Comparison of ENCODE assay signal across 1 cellular context in genomic region chr4:151169223-151169622, GRCh38.
TF ChIP-seq lines count a peak whose summit lies in the region.

No MANE protein-coding gene starts in this region.

TF ChIP-seq in HepG2, 621 proteins besides CTCF, POLR2A, EP300 and RAD21 (continued from another document):
- TF ChIP-seq, protein P1, sequence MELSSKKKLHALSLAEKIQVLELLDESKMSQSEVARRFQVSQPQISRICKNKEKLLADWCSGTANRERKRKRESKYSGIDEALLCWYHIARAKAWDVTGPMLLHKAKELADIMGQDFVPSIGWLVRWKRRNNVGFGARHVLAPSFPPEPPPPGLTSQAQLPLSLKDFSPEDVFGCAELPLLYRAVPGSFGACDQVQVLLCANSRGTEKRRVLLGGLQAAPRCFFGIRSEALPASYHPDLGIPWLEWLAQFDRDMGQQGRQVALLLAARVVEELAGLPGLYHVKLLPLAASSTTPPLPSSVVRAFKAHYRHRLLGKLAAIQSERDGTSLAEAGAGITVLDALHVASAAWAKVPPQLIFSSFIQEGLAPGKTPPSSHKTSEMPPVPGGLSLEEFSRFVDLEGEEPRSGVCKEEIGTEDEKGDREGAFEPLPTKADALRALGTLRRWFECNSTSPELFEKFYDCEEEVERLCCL (CRISPR knock-in tag; IDR thresholded peaks at IDR 0.05; ENCODE audit: borderline replicate concordance): no peak
- TF ChIP-seq NFYC (CRISPR knock-in tag; IDR thresholded peaks at IDR 0.05): no peak
